8 cellular contexts compared by ENCODE assay signal in genomic region chrX:154804957-154805695, GRCh38. TPM values are rescaled to one million over a fixed set of nuclear protein-coding genes. Genes with fewer than 3 reads are reported as not detected.
DNase-seq lines count a peak whose midpoint lies in the region; ATAC-seq and TF ChIP-seq lines count a peak whose summit lies in the region.

Gene MPP1, minus strand, starts transcription at chrX:154805485. Its CDS starts 112 bp downstream, at chrX:154805373.

- POLR2A ChIA-PET in activated CD4-positive, alpha-beta T cell treated with anti-CD3 and anti-CD28 coated beads for 36 hours (lab: Charles Lee), result no interaction called here

- no peaks in the 10 kb centered on the region for H3K9me3 Mint-ChIP-seq in activated CD4-positive, alpha-beta T cell treated with anti-CD3 and anti-CD28 coated beads for 36 hours (ENCODE audit: low read depth)
- H3K9me3 Mint-ChIP-seq in chondrocyte (ENCODE audit: low read depth), result peaks cover 33% of the 10 kb centered on the region

- CTCF ChIA-PET in activated CD4-positive, alpha-beta T cell treated with anti-CD3 and anti-CD28 coated beads for 36 hours (lab: Charles Lee), result interaction anchor here (0.6 to 1.0 kb wide), 3 partner anchors 38 to 708 kb away, joined by 3 to 4 read pairs (median 3); partner anchors contain the start of gene MECP2

- peak; percentile 82 for ATAC-seq in HG02870 (IDR thresholded peaks at IDR 0.05; ENCODE audit: unreplicated experiment)
- peak; percentile 81 for ATAC-seq in activated CD4-positive, alpha-beta T cell treated with anti-CD3 and anti-CD28 coated beads for 36 hours

- H3K4me1 Mint-ChIP-seq in activated CD4-positive, alpha-beta T cell treated with anti-CD3 and anti-CD28 coated beads for 36 hours, result peaks cover 38% of the 10 kb centered on the region
- peaks cover 16% of the 10 kb centered on the region for H3K4me1 Mint-ChIP-seq in chondrocyte (ENCODE audit: low read depth)

- intact Hi-C loops in activated CD4-positive, alpha-beta T cell treated with anti-CD3 and anti-CD28 coated beads for 36 hours (cut with DNase I, micrococcal nuclease), result loop anchor here (1.0 to 10.0 kb wide), 5 partner anchors 42 to 266 kb away; partner anchors contain the start of genes DKC1 (in 2 of the 2), BRCC3 (in 1 of the 2), CMC4 (in 1 of the 2) and F8 (in 1 of the 2)

- no peaks in the 10 kb centered on the region for H3K36me3 Mint-ChIP-seq in activated CD4-positive, alpha-beta T cell treated with anti-CD3 and anti-CD28 coated beads for 36 hours (ENCODE audit: low read depth)
- H3K36me3 Mint-ChIP-seq in chondrocyte (ENCODE audit: low read depth), result no peaks in the 10 kb centered on the region

- H3K27me3 Mint-ChIP-seq in activated CD4-positive, alpha-beta T cell treated with anti-CD3 and anti-CD28 coated beads for 36 hours, result no peaks in the 10 kb centered on the region
- H3K27me3 Mint-ChIP-seq in chondrocyte (ENCODE audit: low read depth), result no peaks in the 10 kb centered on the region

- peak within 1 kb of the TSS; percentile 80 for H3K27ac Mint-ChIP-seq in activated CD4-positive, alpha-beta T cell treated with anti-CD3 and anti-CD28 coated beads for 36 hours
- peak within 1 kb of the TSS; percentile 88 for H3K27ac Mint-ChIP-seq in chondrocyte (ENCODE audit: unreplicated experiment)

- DNase-seq in NCI-H446 (lab: John Stamatoyannopoulos, UW) (peak; percentile 49 to 67), NCI-H446 treated with DMSO at 0.1 percent for 48 hours (lab: John Stamatoyannopoulos, UW) (no peak), NCI-H2107 (lab: John Stamatoyannopoulos, UW) (peak; percentile 55), chondrocyte (ENCODE audit: low spot score) (no peak), kidney tubule cell (ENCODE audit: low spot score) (peak; percentile 75)
- DNase-seq in activated CD4-positive, alpha-beta T cell treated with anti-CD3 and anti-CD28 coated beads for 36 hours, result peak; percentile 82
- DNase-seq in stimulated activated CD4-positive, alpha-beta T cell treated with anti-CD3 and anti-CD28 coated beads, Interleukin-1b, Interleukin-23, amount 100 ng/mL, for 1 hour (ENCODE audit: low read depth in 2 of 2), result peak; percentile 35 to 48

- peak within 1 kb of the TSS; percentile 78 for H3K4me3 Mint-ChIP-seq in activated CD4-positive, alpha-beta T cell treated with anti-CD3 and anti-CD28 coated beads for 36 hours
- H3K4me3 Mint-ChIP-seq in chondrocyte (ENCODE audit: unreplicated experiment), result peak within 1 kb of the TSS; percentile 87

- no peak for TF ChIP-seq CTCF in chondrocyte (IDR thresholded peaks at IDR 0.05)

RNA-seq across cellular contexts. Expression of gene MPP1, which starts in this region (rescaled TPM):
- 10 to 100 TPM; 24.1 to 27.6 TPM for total RNA-seq in activated CD4-positive, alpha-beta T cell treated with anti-CD3 and anti-CD28 coated beads for 36 hours
- 9.0 to 14.2 TPM (median 13.3 TPM) in 3 replicates for total RNA-seq in chondrocyte

Comparison
In these comparisons a context has a peak if more than half of its experiments do, and no peak if none do; other contexts are left out.
1. DNase-seq: peak in NCI-H446 (2 of 2), NCI-H2107 (single experiment), activated CD4-positive, alpha-beta T cell treated with anti-CD3 and anti-CD28 coated beads for 36 hours (single experiment), kidney tubule cell (single experiment) and stimulated activated CD4-positive, alpha-beta T cell treated with anti-CD3 and anti-CD28 coated beads, Interleukin-1b, Interleukin-23, amount 100 ng/mL, for 1 hour (2 of 2); none in NCI-H446 treated with DMSO at 0.1 percent for 48 hours (single experiment) and chondrocyte (single experiment).